In the genomic region with DNA sequence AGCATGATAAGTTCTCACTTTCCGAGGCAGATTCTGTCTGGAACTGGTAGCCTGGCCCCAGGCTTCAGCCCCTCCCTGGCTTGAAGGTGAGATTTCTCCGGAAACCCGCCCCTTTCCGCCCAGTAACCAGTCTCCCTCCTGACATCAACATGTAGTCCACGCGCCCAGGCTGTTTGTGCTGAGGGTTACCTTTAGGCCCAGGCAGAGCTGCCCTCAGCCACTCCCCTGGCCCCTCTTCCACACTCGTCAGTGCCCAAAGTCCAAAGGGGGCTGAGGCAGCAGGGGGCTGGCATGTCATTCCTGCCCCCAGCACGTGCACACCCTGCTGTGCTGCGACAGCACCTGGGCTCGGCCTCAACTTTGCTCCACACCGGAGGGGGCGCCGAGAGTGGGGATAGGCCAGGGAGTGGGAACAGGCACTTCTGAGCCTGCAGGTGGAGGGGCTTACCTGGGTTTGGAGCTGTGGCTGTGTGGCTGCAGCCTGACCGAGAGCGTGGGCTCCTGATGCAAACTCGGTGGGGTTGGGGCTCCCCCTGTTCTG, we compare ENCODE assay signal across 16 cellular contexts.
DNase-seq lines count a peak whose midpoint lies in the region; ATAC-seq lines count a peak whose summit lies in the region.
"Had no signal": no experiment of that assay in that cellular context is flagged by ENCODE, and none has a peak within 500 bp of the region (broad histone marks: within the 10 kb centered on the region; RNA-seq: fewer than 3 reads in every experiment).

No MANE protein-coding gene starts in this region.

- DNase-seq in H7 (peak; percentile 44), ecto neural progenitor cell (ENCODE audit: low spot score) (peak; percentile 49), substantia nigra (lab: John Stamatoyannopoulos, UW) (peak in 1 of 49 donors; percentile 1), HCEC 1CT (no peak)
- DNase-seq: CD4-positive, alpha-beta memory T cell; NCI-H1105; NCI-H1694; NCI-H2081 treated with DMSO at 0.1 percent for 48 hours; NK-92 treated with Interleukin-12 subunit alpha and Interleukin-12 subunit beta, amount 100 ng/mL, for 24 hours; Peyer's patch had no signal

- ATAC-seq in GM21717 (IDR thresholded peaks at IDR 0.05; ENCODE audit: unreplicated experiment) (no peak), GM21529 (IDR thresholded peaks at IDR 0.05; ENCODE audit: unreplicated experiment) (no peak)
- ATAC-seq: A549, Right ventricle myocardium inferior had no signal

- H3K27ac ChIP-seq in layer of hippocampus (ENCODE audit: low read depth, low read length): peak overlapping the region; percentile 2
- peak overlapping the region; percentile 3 for H3K27ac ChIP-seq in substantia nigra (ENCODE audit: low read depth, low read length, poor library complexity, severe bottlenecking)
- H3K27ac ChIP-seq: A549, BLaER1, Peyer's patch had no signal

- H3K27me3 ChIP-seq in H7 (ENCODE audit: control insufficient read depth, insufficient read depth, low read length) (no peaks in the 10 kb centered on the region), layer of hippocampus (ENCODE audit: control insufficient read depth, insufficient read depth, low read length) (no peaks in the 10 kb centered on the region)
- H3K27me3 ChIP-seq: BLaER1, Peyer's patch had no signal

- no peaks in the 10 kb centered on the region for H3K36me3 ChIP-seq in H7 (replicated peaks; ENCODE audit: control insufficient read depth, insufficient read depth, low read length)
- H3K36me3 ChIP-seq: BLaER1, Peyer's patch had no signal

- H3K4me3 ChIP-seq in H7 (ENCODE audit: insufficient read depth, low read depth, low read length): no peak overlapping the region
- H3K4me3 ChIP-seq: A549, BLaER1, Peyer's patch had no signal
